ENCODE assay signal across 8 cellular contexts in the genomic region with DNA sequence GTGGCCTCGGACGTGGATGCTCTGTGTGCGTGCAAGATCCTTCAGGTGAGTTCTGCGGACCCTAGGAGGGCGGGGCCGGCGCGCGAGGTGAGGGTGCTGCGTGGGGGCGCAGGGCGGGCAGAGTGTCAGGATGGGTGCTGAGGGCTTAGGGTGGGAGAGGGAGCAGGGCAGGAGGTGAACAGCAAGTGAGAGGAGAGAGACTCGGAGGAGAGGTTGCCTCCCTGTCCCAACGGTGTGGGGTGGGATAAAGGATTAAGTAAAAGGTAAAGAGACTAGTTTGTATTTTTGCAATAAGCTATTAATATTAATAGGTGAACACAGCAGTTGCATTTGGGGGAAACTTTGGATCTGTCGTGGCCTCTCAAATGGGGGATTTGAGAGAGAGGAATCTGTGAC. TPM values are rescaled to one million over a fixed set of nuclear protein-coding genes. Genes with fewer than 3 reads are reported as not detected.
DNase-seq lines count a peak whose midpoint lies in the region; ATAC-seq and TF ChIP-seq lines count a peak whose summit lies in the region.

No MANE protein-coding gene starts in this region.

- H3K4me1 ChIP-seq in DND-41 (ENCODE audit: insufficient read depth, low read length) (peaks cover 54% of the 10 kb centered on the region), neuronal stem cell (ENCODE audit: control insufficient read depth in 2 of 2, insufficient read depth in 1 of 2, low read depth in 1 of 2, low read length in 2 of 2) (peaks cover 7 to 8% of the 10 kb centered on the region in 2 donors)

- no peak overlapping the region for H2BK12ac ChIP-seq in neuronal stem cell (ENCODE audit: low read length)

- intact Hi-C loops in dorsolateral prefrontal cortex (cut with DNase I), result loop anchor here (5.0 to 10.0 kb wide), 3 partner anchors 33 to 358 kb away; a partner anchor contains a TSS

- H3K27me3 ChIP-seq in DND-41 (ENCODE audit: insufficient read depth, low read length, poor library complexity), result no peaks in the 10 kb centered on the region
- H3K27me3 ChIP-seq in dorsolateral prefrontal cortex, result no peaks in the 10 kb centered on the region
- H3K27me3 ChIP-seq in neuronal stem cell (ENCODE audit: control insufficient read depth in 3 of 3, insufficient read depth in 3 of 3, low read depth in 1 of 3, low read length in 3 of 3), result no peaks in the 10 kb centered on the region

- no peak overlapping the region for H2BK15ac ChIP-seq in neuronal stem cell (ENCODE audit: low read length)

- H3K27ac ChIP-seq in DND-41 (ENCODE audit: low read length), result peak overlapping the region; percentile 80
- no peak overlapping the region for H3K27ac ChIP-seq in dorsolateral prefrontal cortex
- no peak overlapping the region for H3K27ac ChIP-seq in neuronal stem cell (replicated peaks; ENCODE audit: low read length)

- H2BK120ac ChIP-seq in neuronal stem cell (ENCODE audit: low read depth, low read length), result no peak overlapping the region

- no peak overlapping the region for H4K91ac ChIP-seq in neuronal stem cell (ENCODE audit: low read depth, low read length, poor library complexity)

- H3K4me3 ChIP-seq in DND-41 (ENCODE audit: low read depth in 1 of 2, low read length in 2 of 2), result peak overlapping the region; percentile 52 to 98
- peak overlapping the region; percentile 93 for H3K4me3 ChIP-seq in Jurkat, Clone E6-1 (ENCODE audit: low read length)
- peak overlapping the region; percentile 37 to 100 (median 92) for H3K4me3 ChIP-seq in dorsolateral prefrontal cortex
- H3K4me3 ChIP-seq in neuronal stem cell (ENCODE audit: low read length in 2 of 2), result peak overlapping the region; percentile 95

- H3K9me3 ChIP-seq in DND-41 (ENCODE audit: insufficient read depth, low read length, severe bottlenecking), result no peaks in the 10 kb centered on the region
- no peaks in the 10 kb centered on the region for H3K9me3 ChIP-seq in neuronal stem cell (replicated peaks in 1 of 2; ENCODE audit: control insufficient read depth in 2 of 2, insufficient read depth in 1 of 2, low read depth in 1 of 2, low read length in 2 of 2)

- ATAC-seq in DND-41 (ENCODE audit: insufficient read depth, low read depth) (peak; percentile 6; the same call in 1 of the 3 replicates), HG03460 (IDR thresholded peaks at IDR 0.05; ENCODE audit: unreplicated experiment) (no peak), HG03565 (IDR thresholded peaks at IDR 0.05; ENCODE audit: unreplicated experiment) (no peak), HG02759 (IDR thresholded peaks at IDR 0.05; ENCODE audit: unreplicated experiment) (no peak)

- H4K20me1 ChIP-seq in DND-41 (ENCODE audit: insufficient read depth, low read length), result peaks cover 57% of the 10 kb centered on the region

- H3K36me3 ChIP-seq in DND-41 (ENCODE audit: insufficient read depth, low read length), result peaks cover 58% of the 10 kb centered on the region
- H3K36me3 ChIP-seq in neuronal stem cell (replicated peaks in 1 of 2; ENCODE audit: control insufficient read depth in 2 of 2, insufficient read depth in 2 of 2, low read length in 2 of 2), result peaks cover 10 to 48% of the 10 kb centered on the region in 2 donors

- no peak overlapping the region for H4K8ac ChIP-seq in neuronal stem cell (ENCODE audit: low read depth, low read length)

- H3K79me2 ChIP-seq in DND-41 (ENCODE audit: insufficient read depth, low read length), result peaks cover 85% of the 10 kb centered on the region

- H2AFZ ChIP-seq in DND-41 (ENCODE audit: low read depth, low read length), result peak overlapping the region; percentile 91
- H2AFZ ChIP-seq in neuronal stem cell (ENCODE audit: low read length), result peak overlapping the region; percentile 91

- H3K4ac ChIP-seq in neuronal stem cell (ENCODE audit: low read length), result no peak overlapping the region

- no peak overlapping the region for H3K18ac ChIP-seq in neuronal stem cell (ENCODE audit: low read length)

- no peak overlapping the region for H2AK5ac ChIP-seq in neuronal stem cell (ENCODE audit: low read depth, low read length)

- H3K9ac ChIP-seq in DND-41 (ENCODE audit: low read depth, low read length), result peak overlapping the region; percentile 79
- peak overlapping the region; percentile 93 for H3K9ac ChIP-seq in neuronal stem cell (ENCODE audit: low read depth, low read length, poor library complexity)

- peaks cover 4% of the 10 kb centered on the region for H3K79me1 ChIP-seq in neuronal stem cell (ENCODE audit: low read depth, low read length)

- DNase-seq in DND-41 (no peak), dorsolateral prefrontal cortex (no peak), neuronal stem cell (ENCODE audit: low spot score) (no peak), AML-193 (lab: John Stamatoyannopoulos, UW) (no peak)
- DNase-seq in Jurkat, Clone E6-1 (ENCODE audit: low read depth, low spot score), result no peak

- H2BK5ac ChIP-seq in neuronal stem cell (ENCODE audit: low read length), result no peak overlapping the region

- WGBS in neuronal stem cell (ENCODE audit: extremely low coverage in 2 of 2, insufficient read length in 2 of 2, insufficient replicate concordance in 1 of 2), 2 donors, result no CpG with 5 or more reads among the region's 15 CpGs

- peak overlapping the region; percentile 84 for H3K4me2 ChIP-seq in DND-41 (ENCODE audit: insufficient read depth, low read length)
- peak overlapping the region; percentile 70 for H3K4me2 ChIP-seq in neuronal stem cell (ENCODE audit: insufficient read depth, low read length, poor library complexity, severe bottlenecking)

- peak overlapping the region; percentile 25 for H3K14ac ChIP-seq in neuronal stem cell (ENCODE audit: low read length)

- no peak for TF ChIP-seq CTCF in DND-41 (IDR thresholded peaks at IDR 0.05; ENCODE audit: borderline replicate concordance, extremely low read depth, low read length, poor library complexity, severe bottlenecking)
- no peak for TF ChIP-seq CTCF in dorsolateral prefrontal cortex (IDR thresholded peaks at IDR 0.05 in 54 of 56, conservative IDR thresholded peaks at IDR 0.05 in 2 of 56; ENCODE audit: low read depth in 1 of 56, partially characterized antibody in 56 of 56)

- peak overlapping the region; percentile 86 for H3K23ac ChIP-seq in neuronal stem cell (ENCODE audit: low read depth, low read length, poor library complexity)

RNA-seq across cellular contexts. Expression of a gene that starts 0.5 kb away (rescaled TPM):
- polyA plus RNA-seq in Jurkat, Clone E6-1 (2012; ENCODE audit: insufficient read depth, insufficient read length), result 151 TPM
- total RNA-seq in dorsolateral prefrontal cortex, result 1 to 10 TPM in 17 of 120 experiments, under 1 TPM in 22, not detected in 81; 0.28 to 1.9 (median 0.81) TPM
- 17.8 TPM for polyA plus RNA-seq in neuronal stem cell (2013, experiment 1 of 2)
- polyA plus RNA-seq in neuronal stem cell (2013, experiment 2 of 2), result 18.0 TPM

RNA-seq across cellular contexts. Expression of a gene that starts 1.2 kb away (rescaled TPM):
- 130 TPM for polyA plus RNA-seq in Jurkat, Clone E6-1 (2012; ENCODE audit: insufficient read depth, insufficient read length)
- total RNA-seq in dorsolateral prefrontal cortex, result 10 to 100 TPM; 26.9 to 61.3 (median 37.7) TPM
- polyA plus RNA-seq in neuronal stem cell (2013, experiment 1 of 2), result 62.6 TPM
- polyA plus RNA-seq in neuronal stem cell (2013, experiment 2 of 2), result 57.2 TPM

RNA-seq across cellular contexts. Expression of a gene that starts 32.7 kb away (rescaled TPM):
- 98.1 TPM for polyA plus RNA-seq in Jurkat, Clone E6-1 (2012; ENCODE audit: insufficient read depth, insufficient read length)
- 10 to 100 TPM; 37.4 to 76.4 (median 59.4) TPM for total RNA-seq in dorsolateral prefrontal cortex
- 46.6 TPM for polyA plus RNA-seq in neuronal stem cell (2013, experiment 1 of 2)
- polyA plus RNA-seq in neuronal stem cell (2013, experiment 2 of 2), result 48.5 TPM

RNA-seq across cellular contexts. Expression of a gene that starts 44.0 kb away (rescaled TPM):
- not detected for polyA plus RNA-seq in Jurkat, Clone E6-1 (2012; ENCODE audit: insufficient read depth, insufficient read length)
- 100 to 1,000 TPM in 26 of 120 experiments, 10 to 100 TPM in 94; 31.2 to 203 (median 75.1) TPM for total RNA-seq in dorsolateral prefrontal cortex
- polyA plus RNA-seq in neuronal stem cell (2013, experiment 1 of 2), result 2.0 TPM
- polyA plus RNA-seq in neuronal stem cell (2013, experiment 2 of 2), result 2.1 TPM

RNA-seq across cellular contexts. Expression of a gene that starts 47.8 kb away (rescaled TPM):
- polyA plus RNA-seq in Jurkat, Clone E6-1 (2012; ENCODE audit: insufficient read depth, insufficient read length), result 78.2 TPM
- 10 to 100 TPM; 13.6 to 32.2 (median 22.6) TPM for total RNA-seq in dorsolateral prefrontal cortex
- 19.6 TPM for polyA plus RNA-seq in neuronal stem cell (2013, experiment 1 of 2)
- polyA plus RNA-seq in neuronal stem cell (2013, experiment 2 of 2), result 19.7 TPM
